8 cellular contexts compared by ENCODE assay signal in genomic region chr5:134586866-134587524, GRCh38. TPM values are rescaled to one million over a fixed set of nuclear protein-coding genes. Genes with fewer than 3 reads are reported as not detected.
DNase-seq lines count a peak whose midpoint lies in the region; ATAC-seq and TF ChIP-seq lines count a peak whose summit lies in the region.

No MANE protein-coding gene starts in this region.

- H4K20me1 ChIP-seq in MM.1S (ENCODE audit: insufficient read depth, low read length), result no peaks in the 10 kb centered on the region

- H2AFZ ChIP-seq in MM.1S (ENCODE audit: low read length), result peak overlapping the region; percentile 87

- intact Hi-C loops in right cardiac atrium (cut with DNase I), result loop anchor here (2.0 to 10.0 kb wide), 4 partner anchors 280 to 412 kb away; partner anchors contain the start of gene SKP1 (in 1 of the 4)

- CTCF ChIA-PET in T-cell (lab: Charles Lee), result interaction anchor here (0.5 to 2.8 kb wide), 39 partner anchors 9 to 1160 kb away, joined by 3 to 34 read pairs (median 4); partner anchors contain the start of genes CAMLG (in 1 of the 2), CDKN2AIPNL (in 1 of the 2), JADE2 (in 1 of the 2) and PPP2CA (in 1 of the 2)

- H3K4me1 Mint-ChIP-seq in T-cell, result peaks cover 8 to 9% (median 9%) of the 10 kb centered on the region in 3 donors

- H3K27ac Mint-ChIP-seq in T-cell, result peak overlapping the region in 1 of 2 donors; percentile 49

- H3K27me3 ChIP-seq in MM.1S (replicated peaks; ENCODE audit: insufficient read depth, low read length) (no peaks in the 10 kb centered on the region), adipocyte (replicated peaks; ENCODE audit: control insufficient read depth, insufficient read depth, low read length) (no peaks in the 10 kb centered on the region), right cardiac atrium (ENCODE audit: control insufficient read depth, insufficient read depth) (no peaks in the 10 kb centered on the region)

- H3F3A ChIP-seq in MM.1S (ENCODE audit: insufficient read depth, low read length), result peaks cover 4% of the 10 kb centered on the region

- peak overlapping the region in 2 of 3 donors; percentile 6 to 39 for H3K4me3 Mint-ChIP-seq in T-cell

- H3K9ac ChIP-seq in MM.1S (ENCODE audit: low read length), result no peak overlapping the region
- H3K9ac ChIP-seq in adipocyte (ENCODE audit: low read length), result peak overlapping the region; percentile 60

- H3K27me3 Mint-ChIP-seq in T-cell, result no peaks in the 10 kb centered on the region

- H3K4me1 ChIP-seq in MM.1S (ENCODE audit: low read length), result peaks cover 12% of the 10 kb centered on the region
- peaks cover 12% of the 10 kb centered on the region for H3K4me1 ChIP-seq in adipocyte (ENCODE audit: control insufficient read depth, insufficient read depth, low read length)
- no peaks in the 10 kb centered on the region for H3K4me1 ChIP-seq in right cardiac atrium (ENCODE audit: control insufficient read depth, insufficient read depth, low read length)

- no peaks in the 10 kb centered on the region for H3K9me3 Mint-ChIP-seq in T-cell

- H3K36me3 ChIP-seq in MM.1S (replicated peaks; ENCODE audit: insufficient read depth, low read length), result no peaks in the 10 kb centered on the region
- no peaks in the 10 kb centered on the region for H3K36me3 ChIP-seq in adipocyte (ENCODE audit: control insufficient read depth, insufficient read depth, low read length, severe bottlenecking)

- H3K4me2 ChIP-seq in MM.1S (ENCODE audit: low read depth, low read length), result peak overlapping the region; percentile 25; the same call in 1 of the 2 replicates

- no peak overlapping the region; the same call in 1 of the 2 replicates for H3K4me3 ChIP-seq in MM.1S (ENCODE audit: low read length)
- H3K4me3 ChIP-seq in adipocyte (ENCODE audit: low read length), result no peak overlapping the region
- H3K4me3 ChIP-seq in right cardiac atrium (ENCODE audit: low read length), result no peak overlapping the region

- 18% methylated on average over 13 of the region's 13 CpGs for WGBS in right cardiac atrium

- ATAC-seq in T-cell (replicated peaks in 1 of 4) (peak; percentile 87 to 90 (median 88)), right cardiac atrium (peak; percentile 90 to 93)

- H3K79me2 ChIP-seq in MM.1S (ENCODE audit: low read length), result no peaks in the 10 kb centered on the region

- H3K9me3 ChIP-seq in MM.1S (replicated peaks; ENCODE audit: insufficient read depth, low read length), result no peaks in the 10 kb centered on the region
- H3K9me3 ChIP-seq in adipocyte (ENCODE audit: control insufficient read depth, low read length), result no peaks in the 10 kb centered on the region
- no peaks in the 10 kb centered on the region for H3K9me3 ChIP-seq in right cardiac atrium (ENCODE audit: control insufficient read depth, low read length)

- H3K9me2 ChIP-seq in MM.1S (replicated peaks; ENCODE audit: insufficient read depth, low read length), result no peaks in the 10 kb centered on the region

- POLR2A ChIA-PET in T-cell (lab: Charles Lee), result interaction anchor here in 1 of 2 donors (0.6 to 0.7 kb wide), 4 partner anchors 185 to 543 kb away, joined by 4 to 11 read pairs (median 6); partner anchors contain the start of gene PPP2CA

- H3K27ac ChIP-seq in MM.1S (ENCODE audit: low read length) (no peak overlapping the region), right cardiac atrium (ENCODE audit: low read length) (no peak overlapping the region)

- TF ChIP-seq CTCF in MM.1S (IDR thresholded peaks at IDR 0.05; ENCODE audit: low read length), result peak; percentile 64

- in situ Hi-C loops in G401 (cut with HindIII; ENCODE audit: low sequenced_read_pairs), result no loop called here

- H3K36me3 Mint-ChIP-seq in T-cell, result no peaks in the 10 kb centered on the region

- DNase-seq in G401 (ENCODE audit: low spot score) (peak; percentile 72), GOT3 (lab: John Stamatoyannopoulos, UW) (peak; percentile 68), MM.1S (peak; percentile 83), T-cell (peak; percentile 52 to 86 (median 74)), adipocyte (ENCODE audit: low read depth) (peak; percentile 84), right cardiac atrium (peak; percentile 86 to 96 (median 96)), renal cortical epithelial cell (ENCODE audit: low read depth) (peak; percentile 81), NCI-H128 (lab: John Stamatoyannopoulos, UW; ENCODE audit: unreplicated experiment) (no peak)

RNA-seq across cellular contexts. Expression of gene SAR1B, which starts 45.6 kb away (rescaled TPM):
- 29.6 and 41.2 TPM in 2 replicates for total RNA-seq in G401 (2014; rRNA removed; shearing (Covaris generic))
- 10 to 100 TPM; 32.7 to 42.1 (median 39.3) TPM for total RNA-seq in T-cell
- total RNA-seq in right cardiac atrium, result 100 to 1,000 TPM in 1 of 4 donors, 10 to 100 TPM in 3; 78.0 to 114 (median 84.7) TPM
- polyA plus RNA-seq in right cardiac atrium, result 46.1 TPM
- 55.9 and 104 TPM in 2 replicates for total RNA-seq in renal cortical epithelial cell
